ENCODE assay signal across 8 cellular contexts in genomic region chr17:78839762-78840529, GRCh38. TPM values are rescaled to one million over a fixed set of nuclear protein-coding genes. Genes with fewer than 3 reads are reported as not detected.
DNase-seq lines count a peak whose midpoint lies in the region; ATAC-seq and TF ChIP-seq lines count a peak whose summit lies in the region.

No MANE protein-coding gene starts in this region.

- TF ChIP-seq POLR2A in prostate gland (IDR thresholded peaks at IDR 0.05), result no peak

- no peaks in the 10 kb centered on the region for H3K27me3 ChIP-seq in prostate gland (replicated peaks; ENCODE audit: insufficient read depth)

- ATAC-seq in HG03066 (IDR thresholded peaks at IDR 0.05; ENCODE audit: low read depth, unreplicated experiment) (peak; percentile 5), Right ventricle myocardium superior (ENCODE audit: poor library complexity) (peak; percentile 27)
- ATAC-seq in activated naive CD4-positive, alpha-beta T cell treated with anti-CD3 and anti-CD28 coated beads, Interleukin-2, amount 50 U/mL, for 72 hours, result peak; percentile 10 to 23

- peak; percentile 27 to 32 for DNase-seq in SHP77 (lab: John Stamatoyannopoulos, UW)
- DNase-seq in SHP77 treated with DMSO at 0.1 percent for 48 hours (lab: John Stamatoyannopoulos, UW), result no peak
- DNase-seq in RPMI7951 (ENCODE audit: low read depth), result peak; percentile 36
- DNase-seq in activated naive CD4-positive, alpha-beta T cell treated with anti-CD3 and anti-CD28 coated beads, Interleukin-2, amount 50 U/mL, for 72 hours (ENCODE audit: low spot score in 2 of 2), result peak; percentile 51 to 57
- peak; percentile 65 for DNase-seq in Right ventricle myocardium superior
- DNase-seq in prostate gland (ENCODE audit: low spot score), result no peak
- DNase-seq in occipital lobe (lab: John Stamatoyannopoulos, UW), result no peak

- no peak for TF ChIP-seq CTCF in prostate gland (IDR thresholded peaks at IDR 0.05)

- H3K9me3 Mint-ChIP-seq in activated naive CD4-positive, alpha-beta T cell treated with anti-CD3 and anti-CD28 coated beads, Interleukin-2, amount 50 U/mL, for 72 hours, result no peaks in the 10 kb centered on the region

- peaks cover 8 to 9% of the 10 kb centered on the region in 2 donors for H3K36me3 ChIP-seq in prostate gland

- no peaks in the 10 kb centered on the region for H3K9me3 ChIP-seq in prostate gland

- peak overlapping the region; percentile 84 to 87 for H3K4me3 ChIP-seq in prostate gland

- peaks cover 28 to 32% of the 10 kb centered on the region in 2 donors for H3K36me3 Mint-ChIP-seq in activated naive CD4-positive, alpha-beta T cell treated with anti-CD3 and anti-CD28 coated beads, Interleukin-2, amount 50 U/mL, for 72 hours

- H3K27ac ChIP-seq in prostate gland, result peak overlapping the region; percentile 97

- H3K4me1 ChIP-seq in prostate gland (replicated peaks), result peaks cover 9% of the 10 kb centered on the region

- intact Hi-C loops in Right ventricle myocardium superior (cut with DNase I) (no loop called here), prostate gland (cut with DNase I) (no loop called here)

- WGBS in prostate gland, result 1% methylated on average over 73 of the region's 73 CpGs

- peak overlapping the region; percentile 88 to 97 for H3K27ac Mint-ChIP-seq in activated naive CD4-positive, alpha-beta T cell treated with anti-CD3 and anti-CD28 coated beads, Interleukin-2, amount 50 U/mL, for 72 hours

RNA-seq across cellular contexts. Expression of gene USP36, which starts 0.7 kb away (rescaled TPM):
- total RNA-seq in RPMI7951 (2014; rRNA removed; shearing (Covaris generic)), result 9.8 and 11.2 TPM in 2 replicates
- 10 to 100 TPM; 82.2 to 88.1 TPM for total RNA-seq in activated naive CD4-positive, alpha-beta T cell treated with anti-CD3 and anti-CD28 coated beads, Interleukin-2, amount 50 U/mL, for 72 hours
- total RNA-seq in Right ventricle myocardium superior (17.8 TPM), prostate gland (10 to 100 TPM; 31.2 to 66.6 TPM), occipital lobe (21.4 TPM)

RNA-seq across cellular contexts. Expression of gene CYTH1, which starts 57.9 kb away (rescaled TPM):
- 14.6 and 14.8 TPM in 2 replicates for total RNA-seq in RPMI7951 (2014; rRNA removed; shearing (Covaris generic))
- 100 to 1,000 TPM in 1 of 2 donors, 10 to 100 TPM in 1; 82.6 to 148 TPM for total RNA-seq in activated naive CD4-positive, alpha-beta T cell treated with anti-CD3 and anti-CD28 coated beads, Interleukin-2, amount 50 U/mL, for 72 hours
- total RNA-seq in Right ventricle myocardium superior, result 32.3 TPM
- 10 to 100 TPM; 65.2 to 73.9 TPM for total RNA-seq in prostate gland
- 82.2 TPM for total RNA-seq in occipital lobe

Comparison
In these comparisons a context has a peak if more than half of its experiments do, and no peak if none do; other contexts are left out.
1. DNase-seq: peak in SHP77 (2 of 2), RPMI7951 (single experiment), activated naive CD4-positive, alpha-beta T cell treated with anti-CD3 and anti-CD28 coated beads, Interleukin-2, amount 50 U/mL, for 72 hours (2 of 2) and Right ventricle myocardium superior (single experiment); none in SHP77 treated with DMSO at 0.1 percent for 48 hours (single experiment), prostate gland (single experiment) and occipital lobe (single experiment).
2. Peak in every context shown above with its lines, with median percentiles within 50 percentile points of each other: ATAC-seq.